In the genomic region with DNA sequence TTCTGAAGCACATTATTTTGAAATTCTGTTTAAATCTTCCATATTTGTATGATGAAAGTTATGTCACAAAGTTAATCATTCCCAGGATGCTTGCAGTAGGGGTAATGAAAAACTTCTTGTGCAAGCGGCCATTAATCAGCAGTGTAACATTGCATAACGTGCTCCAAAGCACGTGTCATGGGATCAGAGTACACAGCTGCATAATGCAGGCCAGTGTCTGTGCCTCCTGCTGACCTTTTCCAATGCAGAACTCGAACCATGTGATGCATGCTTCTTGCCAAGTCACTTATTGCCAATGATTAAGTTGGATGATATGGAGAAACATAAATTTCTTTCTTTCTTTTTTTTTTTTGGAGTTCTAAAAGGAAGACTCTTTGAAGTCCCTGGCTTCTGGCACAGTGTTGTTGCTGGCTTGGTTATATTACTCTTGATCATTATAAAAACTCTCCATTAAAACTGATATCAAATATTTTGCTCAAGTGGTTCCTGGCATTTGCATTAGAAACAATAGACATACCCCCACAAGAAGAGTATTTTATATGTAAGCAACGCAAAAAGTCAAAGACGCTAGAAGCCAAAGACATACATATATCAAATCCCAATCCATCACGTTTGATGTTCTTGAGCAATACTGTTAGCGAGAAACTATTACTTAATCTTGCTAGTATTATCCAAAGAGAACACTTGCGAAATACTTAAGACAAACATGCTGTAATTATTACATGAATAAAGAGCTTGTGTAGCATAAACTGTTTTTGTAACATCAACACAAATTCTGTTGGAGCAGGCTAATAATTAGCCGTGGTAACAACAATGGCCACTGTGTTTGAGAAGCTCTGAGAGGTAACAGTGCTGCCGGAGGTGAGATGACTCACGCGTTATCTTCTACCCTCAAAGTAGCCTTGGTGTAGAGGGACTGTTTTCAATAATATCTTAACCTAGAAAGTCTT, we compare ENCODE assay signal across 8 cellular contexts.
A peak's percentile ranks its signal among the peaks of the same experiment; 100 is the strongest.
DNase-seq lines count a peak whose midpoint lies in the region; FAIRE-seq and TF ChIP-seq lines count a peak whose summit lies in the region.

No MANE protein-coding gene starts in this region.

- H3K79me2 ChIP-seq in endothelial cell of umbilical vein (ENCODE audit: control insufficient read depth, insufficient read depth, low read length), result no peaks in the 10 kb centered on the region

- dilution Hi-C loops in endothelial cell of umbilical vein (cut with MboI; ENCODE audit: extremely low pct_ligation_motif_present, low sequenced_read_pairs), result no loop called here

- H3K36me3 ChIP-seq in endothelial cell of umbilical vein (ENCODE audit: control insufficient read depth in 2 of 2, extremely low read depth in 1 of 2, insufficient read depth in 2 of 2, low read length in 2 of 2), result no peaks in the 10 kb centered on the region

- H3K27me3 ChIP-seq in endothelial cell of umbilical vein (ENCODE audit: control insufficient read depth in 2 of 2, insufficient read depth in 2 of 2, low read length in 2 of 2), result no peaks in the 10 kb centered on the region

- TF ChIP-seq POLR2A in endothelial cell of umbilical vein (IDR thresholded peaks at IDR 0.05; ENCODE audit: low read depth, low read length), result no peak

- H3K4me2 ChIP-seq in endothelial cell of umbilical vein (ENCODE audit: insufficient read depth, low read length), result no peak overlapping the region

- no peak overlapping the region for H2AFZ ChIP-seq in endothelial cell of umbilical vein (ENCODE audit: low read depth, low read length)

- CTCF ChIA-PET in endothelial cell of umbilical vein (lab: Charles Lee), result interaction anchor here (0.7 to 1.3 kb wide), 4 partner anchors 10 to 228 kb away, joined by 3 read pairs; no protein-coding TSS in a partner anchor

- intact Hi-C loops in endothelial cell of umbilical vein (cut with micrococcal nuclease), result no loop called here

- no peaks in the 10 kb centered on the region for H4K20me1 ChIP-seq in endothelial cell of umbilical vein (replicated peaks; ENCODE audit: control insufficient read depth, extremely low read depth, insufficient read depth, low read length)

- H3K9ac ChIP-seq in endothelial cell of umbilical vein (replicated peaks; ENCODE audit: extremely low read depth, insufficient read depth, low read length), result no peak overlapping the region

- H3K27ac ChIP-seq in endothelial cell of umbilical vein (ENCODE audit: insufficient read depth, low read depth, low read length), result no peak overlapping the region

- H3K4me1 ChIP-seq in endothelial cell of umbilical vein (ENCODE audit: control insufficient read depth, extremely low read depth, insufficient read depth, low read length), result peaks cover 16% of the 10 kb centered on the region

- no peak for FAIRE-seq in endothelial cell of umbilical vein (lab: Jason Lieb, UNC)

- no TSS peak for BruUV-seq in endothelial cell of umbilical vein (replicated peaks; lab: Mats Ljungman, UMichigan)

- POLR2A ChIA-PET in endothelial cell of umbilical vein (lab: Charles Lee), result no interaction called here

- no peaks in the 10 kb centered on the region for H3K9me3 ChIP-seq in endothelial cell of umbilical vein (replicated peaks; ENCODE audit: control insufficient read depth, insufficient read depth, low read length)

- H3K9me1 ChIP-seq in endothelial cell of umbilical vein (replicated peaks; ENCODE audit: control insufficient read depth, extremely low read depth, insufficient read depth, low read length), result no peaks in the 10 kb centered on the region

- DNase-seq in COLO829 (ENCODE audit: low spot score) (peak; percentile 98), NCI-H2196 treated with DMSO at 0.1 percent for 48 hours (lab: John Stamatoyannopoulos, UW; ENCODE audit: unreplicated experiment) (peak; percentile 68), endothelial cell of umbilical vein (ENCODE audit: low read depth, low spot score) (peak; percentile 70), midbrain (lab: John Stamatoyannopoulos, UW) (peak; percentile 48), retina (no peak), cortex of kidney (lab: John Stamatoyannopoulos, UW) (no peak), GDM1 (lab: John Stamatoyannopoulos, UW) (no peak), NCI-H2029 treated with DMSO at 0.1 percent for 48 hours (lab: John Stamatoyannopoulos, UW) (no peak)

- no peak for TF ChIP-seq CTCF in endothelial cell of umbilical vein (IDR thresholded peaks at IDR 0.05; ENCODE audit: extremely low read depth in 1 of 2, insufficient read depth in 1 of 2, low read depth in 1 of 2, low read length in 2 of 2)

- no peak overlapping the region for H3K4me3 ChIP-seq in endothelial cell of umbilical vein (replicated peaks in 1 of 3; ENCODE audit: insufficient read depth in 1 of 3, low read depth in 1 of 3, low read length in 3 of 3)

TF ChIP-seq in endothelial cell of umbilical vein, 7 proteins besides CTCF, POLR2A, EP300 and RAD21:
- no peak for TF ChIP-seq FOS (IDR thresholded peaks at IDR 0.05; ENCODE audit: borderline replicate concordance, insufficient read depth, low read length)
- peak; percentile 67 for TF ChIP-seq MAX (IDR thresholded peaks at IDR 0.05; ENCODE audit: insufficient read depth, insufficient read length)

Comparison
In these comparisons a context has a peak if more than half of its experiments do, and no peak if none do; other contexts are left out.
1. DNase-seq: peak in COLO829 (single experiment), NCI-H2196 treated with DMSO at 0.1 percent for 48 hours (single experiment), endothelial cell of umbilical vein (single experiment) and midbrain (single experiment); none in retina (single experiment), cortex of kidney (single experiment), GDM1 (single experiment) and NCI-H2029 treated with DMSO at 0.1 percent for 48 hours (single experiment).